10 cellular contexts compared by ENCODE assay signal in genomic region chrX:12890467-12890866, GRCh38. TPM values are rescaled to one million over a fixed set of nuclear protein-coding genes. Genes with fewer than 3 reads are reported as not detected.
DNase-seq lines count a peak whose midpoint lies in the region; ATAC-seq and TF ChIP-seq lines count a peak whose summit lies in the region.
"Had no signal": no experiment of that assay in that cellular context is flagged by ENCODE, and none has a peak within 500 bp of the region (broad histone marks: within the 10 kb centered on the region; RNA-seq: fewer than 3 reads in every experiment).

No MANE protein-coding gene starts in this region.

- no peak for TF ChIP-seq POLR2A in prostate gland (IDR thresholded peaks at IDR 0.05)

- no peak overlapping the region for H3K4me3 ChIP-seq in prostate gland

- H3K4me1 Mint-ChIP-seq in IgD-negative memory B cell: peaks cover 37 to 50% (median 47%) of the 10 kb centered on the region in 3 donors

- ATAC-seq in GM18517 (IDR thresholded peaks at IDR 0.05; ENCODE audit: unreplicated experiment): peak; percentile 61
- ATAC-seq in GM21723 (IDR thresholded peaks at IDR 0.05; ENCODE audit: unreplicated experiment): peak; percentile 70
- ATAC-seq in Right ventricle myocardium inferior: no peak

- peaks cover 1% of the 10 kb centered on the region for H3K36me3 Mint-ChIP-seq in IgD-negative memory B cell
- H3K36me3 Mint-ChIP-seq: activated naive CD4-positive, alpha-beta T cell treated with anti-CD3 and anti-CD28 coated beads, Interleukin-2, amount 50 U/mL, for 72 hours had no signal

- TF ChIP-seq CTCF in prostate gland (IDR thresholded peaks at IDR 0.05): no peak

- no peaks in the 10 kb centered on the region for H3K9me3 ChIP-seq in prostate gland

- peak; percentile 33 for DNase-seq in fibroblast of peridontal ligament (ENCODE audit: extremely low read depth)
- no peak for DNase-seq in Right ventricle myocardium inferior (ENCODE audit: missing footprints)
- DNase-seq in H4 (ENCODE audit: low spot score): no peak
- no peak for DNase-seq in prostate gland (ENCODE audit: low spot score)
- DNase-seq in effector CD4-positive, alpha-beta T cell: no peak
- DNase-seq: NK-92 treated with Interleukin-12 subunit alpha and Interleukin-12 subunit beta, amount 100 ng/mL, for 24 hours had no signal

- peak overlapping the region; percentile 65 to 88 (median 84) for H3K27ac Mint-ChIP-seq in IgD-negative memory B cell

- peak overlapping the region; percentile 42 to 91 (median 66) for H3K4me3 Mint-ChIP-seq in IgD-negative memory B cell

- intact Hi-C loops in Right ventricle myocardium inferior (cut with DNase I) (loop anchor here (10.0 kb wide), 1 partner anchor 76 kb away; no protein-coding TSS in a partner anchor), prostate gland (cut with DNase I) (loop anchor here (5.0 kb wide), 1 partner anchor 73 kb away; no protein-coding TSS in a partner anchor)

- peaks cover 12% of the 10 kb centered on the region for H3K27me3 Mint-ChIP-seq in IgD-negative memory B cell

- H3K27ac ChIP-seq in prostate gland: no peak overlapping the region

- no peaks in the 10 kb centered on the region for H3K36me3 ChIP-seq in prostate gland

- H3K27me3 ChIP-seq in prostate gland (replicated peaks; ENCODE audit: insufficient read depth): no peaks in the 10 kb centered on the region

- WGBS in prostate gland: 81% methylated on average over 5 of the region's 5 CpGs

- H3K4me1 ChIP-seq in prostate gland (replicated peaks): no peaks in the 10 kb centered on the region

- peaks cover 0 to 3% (median 1%) of the 10 kb centered on the region in 3 donors for H3K9me3 Mint-ChIP-seq in IgD-negative memory B cell
- H3K9me3 Mint-ChIP-seq: activated naive CD4-positive, alpha-beta T cell treated with anti-CD3 and anti-CD28 coated beads, Interleukin-2, amount 50 U/mL, for 72 hours had no signal

RNA-seq across cellular contexts. Expression of gene TLR8, which starts 16.0 kb away (rescaled TPM):
- polyA plus RNA-seq in IgD-negative memory B cell: 0.20 TPM
- 1.5 TPM for total RNA-seq in Right ventricle myocardium inferior
- not detected in 2 replicates for total RNA-seq in H4 (2014; rRNA removed; shearing (Covaris generic))
- total RNA-seq in prostate gland: under 1 TPM; 0.18 to 0.57 TPM
- total RNA-seq: activated naive CD4-positive, alpha-beta T cell treated with anti-CD3 and anti-CD28 coated beads, Interleukin-2, amount 50 U/mL, for 72 hours had no signal

RNA-seq across cellular contexts. Expression of gene TLR7, which starts 23.6 kb away (rescaled TPM):
- 26.1 TPM for polyA plus RNA-seq in IgD-negative memory B cell
- total RNA-seq in Right ventricle myocardium inferior (0.68 TPM), prostate gland (1 to 10 TPM in 1 of 2 donors, under 1 TPM in 1; 0.57 to 1.6 TPM)
- total RNA-seq in H4 (2014; rRNA removed; shearing (Covaris generic)): 0.04 TPM in 1 of 2 replicates, not detected in the other
